In genomic region chr7:141640239-141640840, GRCh38 we compare ENCODE assay signal across 26 cellular contexts.
DNase-seq lines count a peak whose midpoint lies in the region; ATAC-seq, FAIRE-seq and TF ChIP-seq lines count a peak whose summit lies in the region.
"Had no signal": no experiment of that assay in that cellular context is flagged by ENCODE, and none has a peak within 500 bp of the region (broad histone marks: within the 10 kb centered on the region; RNA-seq: fewer than 3 reads in every experiment).

No MANE protein-coding gene starts in this region.

- intact Hi-C loops in left lung (cut with DNase I): no loop called here

- no peak overlapping the region for H3K4me2 ChIP-seq in mesendoderm (ENCODE audit: low read length)
- H3K4me2 ChIP-seq: A549 had no signal

- H2BK15ac ChIP-seq in mesendoderm (replicated peaks; ENCODE audit: low read depth): no peak overlapping the region

- TF ChIP-seq CTCF in left lung (IDR thresholded peaks at IDR 0.05): no peak
- TF ChIP-seq CTCF in D721Med (IDR thresholded peaks at IDR 0.05; ENCODE audit: insufficient read depth, missing control alignments): no peak

- no peak overlapping the region for H2AK5ac ChIP-seq in mesendoderm (ENCODE audit: low read length)

- H3K79me1 ChIP-seq in mesendoderm (ENCODE audit: low read length): no peaks in the 10 kb centered on the region

- no peak overlapping the region for H4K5ac ChIP-seq in mesendoderm (ENCODE audit: low read length)

- no peak overlapping the region for H3K4ac ChIP-seq in mesendoderm (ENCODE audit: low read depth, low read length)

- H2BK120ac ChIP-seq in mesendoderm (ENCODE audit: low read depth, low read length): no peak overlapping the region

- H3K27me3 Mint-ChIP-seq in activated T-cell treated with anti-CD3 and anti-CD28 coated beads, Interleukin-2, amount 50 U/mL, for 24 hours: no peaks in the 10 kb centered on the region
- no peaks in the 10 kb centered on the region for H3K27me3 Mint-ChIP-seq in effector memory CD8-positive, alpha-beta T cell

- H3K23ac ChIP-seq in mesendoderm (ENCODE audit: low read length): no peak overlapping the region

- H3K4me3 Mint-ChIP-seq in activated T-cell treated with anti-CD3 and anti-CD28 coated beads, Interleukin-2, amount 50 U/mL, for 24 hours: no peak overlapping the region
- no peak overlapping the region for H3K4me3 Mint-ChIP-seq in effector memory CD8-positive, alpha-beta T cell
- no peak overlapping the region for H3K4me3 Mint-ChIP-seq in stimulated activated effector memory CD8-positive, alpha-beta T cell treated with anti-CD3 and anti-CD28 coated beads, Interleukin-12 subunit alpha, Interleukin-12 subunit beta, amount 100 ng/mL, for 72 hours

- no peaks in the 10 kb centered on the region for H3K79me2 ChIP-seq in mesendoderm (ENCODE audit: control insufficient read depth, insufficient read depth, low read length)

- H3K4me1 Mint-ChIP-seq in activated T-cell treated with anti-CD3 and anti-CD28 coated beads, Interleukin-2, amount 50 U/mL, for 24 hours (ENCODE audit: low read depth): no peaks in the 10 kb centered on the region
- H3K4me1 Mint-ChIP-seq in effector memory CD8-positive, alpha-beta T cell (ENCODE audit: low read depth in 2 of 2): no peaks in the 10 kb centered on the region
- H3K4me1 Mint-ChIP-seq in stimulated activated effector memory CD8-positive, alpha-beta T cell treated with anti-CD3 and anti-CD28 coated beads, Interleukin-12 subunit alpha, Interleukin-12 subunit beta, amount 100 ng/mL, for 72 hours: no peaks in the 10 kb centered on the region

- H3K36me3 ChIP-seq in left lung (peaks cover 0 to 22% of the 10 kb centered on the region in 2 donors), mesendoderm (ENCODE audit: control insufficient read depth, insufficient read depth, low read length) (no peaks in the 10 kb centered on the region)

- H3K9me3 Mint-ChIP-seq in activated T-cell treated with anti-CD3 and anti-CD28 coated beads, Interleukin-2, amount 50 U/mL, for 24 hours: no peaks in the 10 kb centered on the region
- no peaks in the 10 kb centered on the region for H3K9me3 Mint-ChIP-seq in effector memory CD8-positive, alpha-beta T cell
- no peaks in the 10 kb centered on the region for H3K9me3 Mint-ChIP-seq in stimulated activated effector memory CD8-positive, alpha-beta T cell treated with anti-CD3 and anti-CD28 coated beads, Interleukin-12 subunit alpha, Interleukin-12 subunit beta, amount 100 ng/mL, for 72 hours

- no peak overlapping the region for H3K27ac ChIP-seq in left lung
- no peak overlapping the region for H3K27ac ChIP-seq in mesendoderm (ENCODE audit: low read depth, low read length)
- H3K27ac ChIP-seq: A549, ascending aorta, dorsolateral prefrontal cortex, lower lobe of right lung, SJSA1, spleen, upper lobe of left lung had no signal

- peak; percentile 55 for FAIRE-seq in RCC 7860 (lab: Jason Lieb, UNC)
- no peak for FAIRE-seq in D721Med (lab: Jason Lieb, UNC)
- FAIRE-seq: A549, islet of Langerhans had no signal

- H3K27me3 ChIP-seq in left lung: no peaks in the 10 kb centered on the region
- H3K27me3 ChIP-seq in mesendoderm (ENCODE audit: insufficient read depth, low read length, poor library complexity): no peaks in the 10 kb centered on the region
- H3K27me3 ChIP-seq: ascending aorta, dorsolateral prefrontal cortex, SJSA1, spleen, upper lobe of left lung had no signal

- no peaks in the 10 kb centered on the region for H3K9me3 ChIP-seq in left lung
- H3K9me3 ChIP-seq: A549, ascending aorta, Caco-2, lower lobe of right lung, SJSA1, spleen, upper lobe of left lung had no signal

- peak overlapping the region; percentile 11 for H3K27ac Mint-ChIP-seq in activated T-cell treated with anti-CD3 and anti-CD28 coated beads, Interleukin-2, amount 50 U/mL, for 24 hours
- peak overlapping the region; percentile 57 to 59 for H3K27ac Mint-ChIP-seq in effector memory CD8-positive, alpha-beta T cell
- H3K27ac Mint-ChIP-seq in stimulated activated effector memory CD8-positive, alpha-beta T cell treated with anti-CD3 and anti-CD28 coated beads, Interleukin-12 subunit alpha, Interleukin-12 subunit beta, amount 100 ng/mL, for 72 hours: peak overlapping the region; percentile 23

- no peak overlapping the region for H2BK5ac ChIP-seq in mesendoderm (ENCODE audit: low read length)

- no peaks in the 10 kb centered on the region for H3K4me1 ChIP-seq in left lung
- no peaks in the 10 kb centered on the region for H3K4me1 ChIP-seq in mesendoderm (ENCODE audit: control insufficient read depth, low read depth, low read length)
- H3K4me1 ChIP-seq: A549, ascending aorta, Caco-2, lower lobe of right lung, SJSA1, spleen, upper lobe of left lung had no signal

- no peak overlapping the region for H4K8ac ChIP-seq in mesendoderm (ENCODE audit: low read depth, low read length)

- no peak overlapping the region for H3K18ac ChIP-seq in mesendoderm (ENCODE audit: low read length)

- no peak overlapping the region for H3K9ac ChIP-seq in mesendoderm (ENCODE audit: low read length)

- ATAC-seq in effector memory CD8-positive, alpha-beta T cell (replicated peaks): no peak
- ATAC-seq in stimulated activated effector memory CD8-positive, alpha-beta T cell treated with anti-CD3 and anti-CD28 coated beads, Interleukin-12 subunit alpha, Interleukin-12 subunit beta, amount 100 ng/mL, for 72 hours: no peak
- ATAC-seq in left lung: no peak
- ATAC-seq: A549, lower lobe of right lung, Panc1 had no signal

- peaks cover 82% of the 10 kb centered on the region for H3K36me3 Mint-ChIP-seq in activated T-cell treated with anti-CD3 and anti-CD28 coated beads, Interleukin-2, amount 50 U/mL, for 24 hours (ENCODE audit: low read depth)
- H3K36me3 Mint-ChIP-seq in effector memory CD8-positive, alpha-beta T cell (ENCODE audit: insufficient read depth): peaks cover 5% of the 10 kb centered on the region
- peaks cover 71% of the 10 kb centered on the region for H3K36me3 Mint-ChIP-seq in stimulated activated effector memory CD8-positive, alpha-beta T cell treated with anti-CD3 and anti-CD28 coated beads, Interleukin-12 subunit alpha, Interleukin-12 subunit beta, amount 100 ng/mL, for 72 hours

- DNase-seq in activated T-cell treated with anti-CD3 and anti-CD28 coated beads, Interleukin-2, amount 50 U/mL, for 24 hours: no peak
- DNase-seq in activated T-cell treated with anti-CD3 and anti-CD28 coated beads, Interleukin-2, amount 50 U/mL, for 48 hours: no peak
- DNase-seq in RCC 7860 (ENCODE audit: low spot score) (peak; percentile 67), left lung (no peak), mesendoderm (no peak), D721Med (ENCODE audit: insufficient read length, low spot score) (no peak)
- no peak for DNase-seq in effector memory CD8-positive, alpha-beta T cell
- no peak for DNase-seq in stimulated activated effector memory CD8-positive, alpha-beta T cell treated with anti-CD3 and anti-CD28 coated beads, Interleukin-12 subunit alpha, Interleukin-12 subunit beta, amount 100 ng/mL, for 72 hours (ENCODE audit: low spot score in 2 of 2)
- DNase-seq: activated naive CD4-positive, alpha-beta T cell treated with Interleukin-2 at 50 U/mL for 16 hours; Caco-2; DND-41; dorsolateral prefrontal cortex; foreskin fibroblast; hippocampal formation; lower lobe of right lung; NCI-H1105; NCI-H2081 treated with DMSO at 0.1 percent for 48 hours; NCI-H510A; spleen; stimulated activated CD4-positive, alpha-beta T cell treated with anti-CD3 and anti-CD28 coated beads, Interleukin-4, amount 100 ng/mL, for 1 hour; upper lobe of left lung had no signal

- H3K4me3 ChIP-seq in left lung (no peak overlapping the region), mesendoderm (ENCODE audit: low read length) (no peak overlapping the region)
- H3K4me3 ChIP-seq: A549, ascending aorta, dorsolateral prefrontal cortex, lower lobe of right lung, SJSA1, spleen, upper lobe of left lung had no signal

- no CpG with 5 or more reads among the region's 2 CpGs for WGBS in mesendoderm (ENCODE audit: extremely low coverage, insufficient coverage, low lambda C conversion rate)

- no peak overlapping the region for H3K56ac ChIP-seq in mesendoderm (ENCODE audit: low read length)
